Comparison of ENCODE assay signal across 10 cellular contexts in the genomic region with DNA sequence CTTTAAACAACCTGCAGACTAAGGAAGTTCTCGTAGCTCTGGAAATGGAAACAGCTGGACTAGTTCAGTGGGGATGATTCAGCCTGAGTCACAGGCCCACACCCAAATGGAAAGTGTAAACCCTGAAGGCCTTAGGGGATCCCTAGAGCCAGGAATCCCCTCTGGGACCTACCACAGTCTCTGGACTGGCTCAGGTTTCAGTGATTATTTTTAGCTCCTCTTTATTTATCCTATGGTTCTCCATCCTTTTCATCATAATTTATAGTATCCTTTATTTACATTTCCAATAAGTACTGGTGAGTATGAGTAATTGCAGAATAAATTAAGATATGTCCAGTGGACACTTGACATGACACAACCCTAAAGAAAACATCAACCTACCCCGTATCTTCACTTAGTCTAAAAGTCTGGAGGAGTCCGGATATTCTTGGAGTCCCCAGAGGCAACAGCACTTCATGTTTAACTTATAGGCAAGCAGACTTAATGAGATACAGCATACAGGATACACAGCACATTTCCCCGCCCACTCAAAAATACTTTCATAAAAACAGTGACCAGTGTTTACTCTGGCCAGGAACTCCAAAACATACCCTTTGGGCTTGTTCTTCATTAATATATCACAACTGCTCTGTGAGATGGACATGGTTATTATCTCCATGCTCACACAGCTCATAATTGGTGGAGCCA. TPM values are rescaled to one million over a fixed set of nuclear protein-coding genes. Genes with fewer than 3 reads are reported as not detected.
DNase-seq lines count a peak whose midpoint lies in the region; ATAC-seq, FAIRE-seq and TF ChIP-seq lines count a peak whose summit lies in the region.
"Had no signal": no experiment of that assay in that cellular context is flagged by ENCODE, and none has a peak within 500 bp of the region (broad histone marks: within the 10 kb centered on the region; RNA-seq: fewer than 3 reads in every experiment).

No MANE protein-coding gene starts in this region.

- H3K9me3 ChIP-seq in A673 (ENCODE audit: low read depth, low read length, poor library complexity, severe bottlenecking): no peaks in the 10 kb centered on the region
- H3K9me3 ChIP-seq: thyroid gland had no signal

- CTCF ChIA-PET in A673 (lab: Charles Lee): no interaction called here
- CTCF ChIA-PET in RWPE1 (lab: Yijun Ruan, JAX): no interaction called here

- TF ChIP-seq CTCF in A673 (conservative IDR thresholded peaks at IDR 0.05; ENCODE audit: low read depth, low read length): no peak
- no peak for TF ChIP-seq CTCF in RWPE1 (conservative IDR thresholded peaks at IDR 0.05; ENCODE audit: low read depth)
- TF ChIP-seq CTCF in fibroblast of villous mesenchyme (IDR thresholded peaks at IDR 0.05; ENCODE audit: insufficient read depth, low read depth, low read length): no peak

- H3K4me3 ChIP-seq in A673 (ENCODE audit: low read depth, low read length, poor library complexity, severe bottlenecking): no peak overlapping the region
- H3K4me3 ChIP-seq in fibroblast of villous mesenchyme (ENCODE audit: low read depth, low read length): no peak overlapping the region
- H3K4me3 ChIP-seq: thyroid gland had no signal

- POLR2A ChIA-PET in A673 (lab: Charles Lee; ENCODE audit: low non-redundant PET) (no interaction called here), RWPE1 (lab: Yijun Ruan, JAX; ENCODE audit: low non-redundant PET) (no interaction called here)

- no peak overlapping the region for H3K4me3 Mint-ChIP-seq in immature natural killer cell

- no peak for ATAC-seq in HG02981 (IDR thresholded peaks at IDR 0.05; ENCODE audit: unreplicated experiment)

- peak; percentile 69 for DNase-seq in A673 (ENCODE audit: low spot score)
- peak; percentile 52 for DNase-seq in H54 (ENCODE audit: insufficient read length, low spot score)
- DNase-seq in RWPE1 (ENCODE audit: low spot score): peak; percentile 79
- DNase-seq in fibroblast of villous mesenchyme (ENCODE audit: low read depth): peak; percentile 82
- no peak for DNase-seq in cerebellum (ENCODE audit: low spot score)
- DNase-seq in immature natural killer cell: no peak
- no peak for DNase-seq in NCI-H1694 (lab: John Stamatoyannopoulos, UW)
- DNase-seq: cortex of kidney, thyroid gland had no signal

- H3K4me1 Mint-ChIP-seq in immature natural killer cell: no peaks in the 10 kb centered on the region

- no peak overlapping the region for H3K27ac ChIP-seq in A673 (ENCODE audit: low read depth, low read length, poor library complexity, severe bottlenecking)
- no peak overlapping the region for H3K27ac ChIP-seq in RWPE1
- H3K27ac ChIP-seq: thyroid gland had no signal

- H3K9me3 Mint-ChIP-seq in immature natural killer cell: peaks cover 5 to 47% (median 24%) of the 10 kb centered on the region in 6 donors

- TF ChIP-seq POLR2A in H54 (IDR thresholded peaks at IDR 0.05; ENCODE audit: low read depth, low read length): no peak

- intact Hi-C loops in A673 (cut with micrococcal nuclease; ENCODE audit: unreplicated experiment): no loop called here

- H3K36me3 ChIP-seq in A673 (ENCODE audit: insufficient read depth, low read length, poor library complexity, severe bottlenecking): no peaks in the 10 kb centered on the region
- H3K36me3 ChIP-seq: thyroid gland had no signal

- FAIRE-seq in H54 (lab: Jason Lieb, UNC): peak; percentile 91

- no peak overlapping the region for H3K27ac Mint-ChIP-seq in immature natural killer cell

- H3K36me3 Mint-ChIP-seq in immature natural killer cell: no peaks in the 10 kb centered on the region

- H3K27me3 Mint-ChIP-seq in immature natural killer cell (ENCODE audit: low read depth in 3 of 3): no peaks in the 10 kb centered on the region

- H3K27me3 ChIP-seq in A673 (replicated peaks; ENCODE audit: insufficient read depth, low read depth, low read length, poor library complexity): no peaks in the 10 kb centered on the region
- H3K27me3 ChIP-seq: thyroid gland had no signal

- BruUV-seq in A673 (replicated peaks; lab: Mats Ljungman, UMichigan): no TSS peak

- no peaks in the 10 kb centered on the region for H3K4me1 ChIP-seq in A673 (ENCODE audit: insufficient read depth, low read length, poor library complexity, severe bottlenecking)
- H3K4me1 ChIP-seq: thyroid gland had no signal

RNA-seq across cellular contexts. Expression of gene SEMA3E, which starts 28.4 kb away (rescaled TPM):
- total RNA-seq in A673 (2021) (not detected in 2 replicates), fibroblast of villous mesenchyme (0.32 and 0.43 TPM in 2 replicates), cerebellum (5.5 TPM)
- polyA plus RNA-seq in immature natural killer cell: not detected

Comparison
In these comparisons a context has a peak if more than half of its experiments do, and no peak if none do; other contexts are left out.
1. DNase-seq: peak in A673 (single experiment), H54 (single experiment), RWPE1 (single experiment) and fibroblast of villous mesenchyme (single experiment); none in cerebellum (single experiment), immature natural killer cell (0 of 3) and NCI-H1694 (single experiment).